ENCODE assay signal across 15 cellular contexts in the genomic region with DNA sequence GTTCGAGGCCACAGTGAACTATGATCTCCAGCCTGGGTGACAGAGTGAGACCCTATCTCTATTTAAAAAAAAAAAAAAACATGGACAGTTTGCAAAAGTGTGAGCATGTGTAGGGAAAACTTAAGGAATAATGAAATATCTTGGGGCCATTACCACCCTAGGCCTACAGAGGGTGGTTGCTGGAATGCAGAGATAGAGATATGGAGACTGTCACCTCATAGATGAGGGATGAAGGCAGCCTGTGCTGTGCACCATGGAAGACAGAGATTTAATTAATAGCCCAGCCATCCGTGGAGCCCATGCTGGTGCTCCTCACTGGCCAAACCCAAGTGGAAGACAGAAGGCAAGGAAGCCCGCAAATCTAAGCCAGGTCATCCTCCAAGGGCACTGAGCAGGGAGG. TPM values are rescaled to one million over a fixed set of nuclear protein-coding genes. Genes with fewer than 3 reads are reported as not detected.
DNase-seq lines count a peak whose midpoint lies in the region; ATAC-seq and TF ChIP-seq lines count a peak whose summit lies in the region.
"Had no signal": no experiment of that assay in that cellular context is flagged by ENCODE, and none has a peak within 500 bp of the region (broad histone marks: within the 10 kb centered on the region; RNA-seq: fewer than 3 reads in every experiment).

No MANE protein-coding gene starts in this region.

- H3K9me3 ChIP-seq in OCI-LY7 (ENCODE audit: low read length) = peaks cover 17% of the 10 kb centered on the region

- peaks cover 9% of the 10 kb centered on the region for H3K9me3 Mint-ChIP-seq in activated naive CD8-positive, alpha-beta T cell treated with anti-CD3 and anti-CD28 coated beads, Interleukin-2, amount 10 ng/mL, durations not matched to agents 7 days and 5 days
- peaks cover 6% of the 10 kb centered on the region for H3K9me3 Mint-ChIP-seq in activated naive CD8-positive, alpha-beta T cell treated with anti-CD3 and anti-CD28 coated beads for 36 hours
- H3K9me3 Mint-ChIP-seq in HFFc6 (peaks cover 12% of the 10 kb centered on the region), activated B cell treated with CpG ODN at 0.5 μM for 24 hours (peaks cover 8% of the 10 kb centered on the region)
- H3K9me3 Mint-ChIP-seq in activated naive CD4-positive, alpha-beta T cell treated with anti-CD3 and anti-CD28 coated beads, Interleukin-2, amount 50 U/mL, for 72 hours = peaks cover 5 to 6% of the 10 kb centered on the region in 2 donors

- no peak overlapping the region for H3K4me3 ChIP-seq in OCI-LY7 (ENCODE audit: low read depth, low read length, poor library complexity, severe bottlenecking)
- H3K4me3 ChIP-seq: BLaER1 treated with 17β-estradiol and CSF1 and Interleukin-3, amounts not matched to agents 10 nM and 100 nM; GM12878 had no signal

- BruUV-seq in OCI-LY7 (replicated peaks; lab: Mats Ljungman, UMichigan) = no TSS peak

- H2AFZ ChIP-seq in OCI-LY7 (ENCODE audit: low read length) = no peak overlapping the region

- TF ChIP-seq CTCF in HFFc6 (IDR thresholded peaks at IDR 0.05) (0 out of 2 replicates have a peak, but pooled peaks have one; percentile 27), activated B cell treated with CpG ODN at 0.5 μM for 24 hours (IDR thresholded peaks at IDR 0.05) (no peak), OCI-LY7 (conservative IDR thresholded peaks at IDR 0.05; ENCODE audit: low read length) (no peak)

- POLR2A ChIA-PET in activated naive CD8-positive, alpha-beta T cell treated with anti-CD3 and anti-CD28 coated beads, Interleukin-2, amount 10 ng/mL, durations not matched to agents 7 days and 5 days (lab: Charles Lee) = no interaction called here
- POLR2A ChIA-PET in activated B cell treated with CpG ODN at 0.5 μM for 24 hours (lab: Charles Lee) (interaction anchor here (0.8 kb wide), 1 partner anchor 8 kb away, joined by 3 read pairs; no protein-coding TSS in a partner anchor), OCI-LY7 (lab: Charles Lee) (interaction anchor here (0.7 to 0.8 kb wide), 2 partner anchors 214 to 400 kb away, joined by 3 to 4 read pairs; no protein-coding TSS in a partner anchor)

- CTCF ChIA-PET in activated B cell treated with CpG ODN at 0.5 μM for 24 hours (lab: Charles Lee) = interaction anchor here (0.7 to 14.3 kb wide), 5 partner anchors 8 to 123 kb away, joined by 3 to 186 read pairs (median 3); no protein-coding TSS in a partner anchor
- CTCF ChIA-PET in OCI-LY7 (lab: Charles Lee; ENCODE audit: unreplicated experiment) = no interaction called here

- no peaks in the 10 kb centered on the region for H3K9me2 ChIP-seq in OCI-LY7 (ENCODE audit: insufficient read depth, low read length)

- H3K27ac ChIP-seq in OCI-LY7 (ENCODE audit: low read depth, low read length, poor library complexity, severe bottlenecking) = no peak overlapping the region
- H3K27ac ChIP-seq: BLaER1 treated with 17β-estradiol and CSF1 and Interleukin-3, amounts not matched to agents 10 nM and 100 nM; GM23248 had no signal

- no peak for ATAC-seq in activated naive CD8-positive, alpha-beta T cell treated with anti-CD3 and anti-CD28 coated beads, Interleukin-2, amount 10 ng/mL, durations not matched to agents 7 days and 5 days (ENCODE audit: low read depth)
- no peak for ATAC-seq in activated B cell treated with CpG ODN at 0.5 μM for 24 hours (ENCODE audit: low read depth)
- ATAC-seq in activated naive CD4-positive, alpha-beta T cell treated with anti-CD3 and anti-CD28 coated beads, Interleukin-2, amount 50 U/mL, for 72 hours = no peak

- no peak overlapping the region for H3K4me2 ChIP-seq in OCI-LY7 (ENCODE audit: low read length)

- H4K20me1 ChIP-seq in OCI-LY7 (ENCODE audit: insufficient read depth, low read length) = no peaks in the 10 kb centered on the region

- peak overlapping the region; percentile 13 for H3K27ac Mint-ChIP-seq in activated naive CD8-positive, alpha-beta T cell treated with anti-CD3 and anti-CD28 coated beads, Interleukin-2, amount 10 ng/mL, durations not matched to agents 7 days and 5 days
- H3K27ac Mint-ChIP-seq in activated naive CD8-positive, alpha-beta T cell treated with anti-CD3 and anti-CD28 coated beads for 36 hours = no peak overlapping the region
- no peak overlapping the region for H3K27ac Mint-ChIP-seq in HFFc6
- peak overlapping the region; percentile 2 for H3K27ac Mint-ChIP-seq in activated B cell treated with CpG ODN at 0.5 μM for 24 hours
- peak overlapping the region in 1 of 2 donors; percentile 7 for H3K27ac Mint-ChIP-seq in activated naive CD4-positive, alpha-beta T cell treated with anti-CD3 and anti-CD28 coated beads, Interleukin-2, amount 50 U/mL, for 72 hours
- H3K27ac Mint-ChIP-seq: CD4-positive, CD25-positive, alpha-beta regulatory T cell had no signal

- peaks cover 40% of the 10 kb centered on the region for H3K36me3 ChIP-seq in OCI-LY7 (ENCODE audit: insufficient read depth, low read length)

- H3K4me1 Mint-ChIP-seq in activated naive CD8-positive, alpha-beta T cell treated with anti-CD3 and anti-CD28 coated beads, Interleukin-2, amount 10 ng/mL, durations not matched to agents 7 days and 5 days = peaks cover 18% of the 10 kb centered on the region
- H3K4me1 Mint-ChIP-seq in activated naive CD8-positive, alpha-beta T cell treated with anti-CD3 and anti-CD28 coated beads for 36 hours = peaks cover 7% of the 10 kb centered on the region
- H3K4me1 Mint-ChIP-seq in HFFc6 (ENCODE audit: low read depth) (peaks cover 18% of the 10 kb centered on the region), activated B cell treated with CpG ODN at 0.5 μM for 24 hours (peaks cover 11% of the 10 kb centered on the region)

- H3K4me3 Mint-ChIP-seq in activated naive CD8-positive, alpha-beta T cell treated with anti-CD3 and anti-CD28 coated beads, Interleukin-2, amount 10 ng/mL, durations not matched to agents 7 days and 5 days = no peak overlapping the region
- H3K4me3 Mint-ChIP-seq in activated naive CD8-positive, alpha-beta T cell treated with anti-CD3 and anti-CD28 coated beads for 36 hours = no peak overlapping the region
- no peak overlapping the region for H3K4me3 Mint-ChIP-seq in HFFc6
- no peak overlapping the region for H3K4me3 Mint-ChIP-seq in activated B cell treated with CpG ODN at 0.5 μM for 24 hours

- intact Hi-C loops in activated B cell treated with CpG ODN at 0.5 μM for 24 hours (cut with micrococcal nuclease) (loop anchor here (1.0 to 2.0 kb wide), 7 partner anchors 8 to 533 kb away; partner anchors contain the start of gene SLC1A4), OCI-LY7 (cut with micrococcal nuclease; ENCODE audit: unreplicated experiment) (loop anchor here (1.0 to 5.0 kb wide), 3 partner anchors 22 to 707 kb away; no protein-coding TSS in a partner anchor)

- peaks cover 13% of the 10 kb centered on the region for H3K36me3 Mint-ChIP-seq in activated naive CD8-positive, alpha-beta T cell treated with anti-CD3 and anti-CD28 coated beads, Interleukin-2, amount 10 ng/mL, durations not matched to agents 7 days and 5 days
- peaks cover 19% of the 10 kb centered on the region for H3K36me3 Mint-ChIP-seq in activated naive CD8-positive, alpha-beta T cell treated with anti-CD3 and anti-CD28 coated beads for 36 hours
- peaks cover 6% of the 10 kb centered on the region; the same call in 1 of the 2 replicates for H3K36me3 Mint-ChIP-seq in HFFc6 (ENCODE audit: low read depth)
- peaks cover 57% of the 10 kb centered on the region for H3K36me3 Mint-ChIP-seq in activated B cell treated with CpG ODN at 0.5 μM for 24 hours (ENCODE audit: low read depth)
- peaks cover 12 to 15% of the 10 kb centered on the region in 2 donors for H3K36me3 Mint-ChIP-seq in activated naive CD4-positive, alpha-beta T cell treated with anti-CD3 and anti-CD28 coated beads, Interleukin-2, amount 50 U/mL, for 72 hours

- no peaks in the 10 kb centered on the region for H3K79me2 ChIP-seq in OCI-LY7 (ENCODE audit: insufficient read depth, low read depth, low read length)

- H3K27me3 Mint-ChIP-seq in activated naive CD8-positive, alpha-beta T cell treated with anti-CD3 and anti-CD28 coated beads, Interleukin-2, amount 10 ng/mL, durations not matched to agents 7 days and 5 days = peaks cover 2% of the 10 kb centered on the region
- H3K27me3 Mint-ChIP-seq in activated naive CD8-positive, alpha-beta T cell treated with anti-CD3 and anti-CD28 coated beads for 36 hours = no peaks in the 10 kb centered on the region
- H3K27me3 Mint-ChIP-seq in HFFc6 (ENCODE audit: insufficient read depth) = no peaks in the 10 kb centered on the region; the same call in 1 of the 2 replicates
- H3K27me3 Mint-ChIP-seq in activated B cell treated with CpG ODN at 0.5 μM for 24 hours = no peaks in the 10 kb centered on the region
- H3K27me3 Mint-ChIP-seq: CD4-positive, CD25-positive, alpha-beta regulatory T cell had no signal

- DNase-seq in activated naive CD8-positive, alpha-beta T cell treated with anti-CD3 and anti-CD28 coated beads, Interleukin-2, amount 10 ng/mL, durations not matched to agents 7 days and 5 days = no peak
- no peak for DNase-seq in activated naive CD8-positive, alpha-beta T cell treated with anti-CD3 and anti-CD28 coated beads for 36 hours
- no peak for DNase-seq in HFFc6
- no peak for DNase-seq in activated B cell treated with CpG ODN at 0.5 μM for 24 hours
- DNase-seq in cerebellum (ENCODE audit: low spot score) = peak; percentile 43
- no peak for DNase-seq in activated naive CD4-positive, alpha-beta T cell treated with anti-CD3 and anti-CD28 coated beads, Interleukin-2, amount 50 U/mL, for 72 hours (ENCODE audit: low spot score in 2 of 2)
- DNase-seq in T-helper 2 cell = no peak
- no peak for DNase-seq in OCI-LY7 (ENCODE audit: low spot score)
- DNase-seq: 8988T; Calu3; CD4-positive, CD25-positive, alpha-beta regulatory T cell; DMS 273 treated with DMSO at 0.1 percent for 48 hours; GM23248 had no signal

- peaks cover 9% of the 10 kb centered on the region for H3K4me1 ChIP-seq in OCI-LY7 (ENCODE audit: insufficient read depth, low read length, poor library complexity, severe bottlenecking)

RNA-seq across cellular contexts. Expression of gene CEP68, which starts 16.6 kb away (rescaled TPM):
- total RNA-seq in activated naive CD8-positive, alpha-beta T cell treated with anti-CD3 and anti-CD28 coated beads, Interleukin-2, amount 10 ng/mL, durations not matched to agents 7 days and 5 days = 10 to 100 TPM; 20.9 to 22.8 TPM
- 1 to 10 TPM; 4.0 TPM for total RNA-seq in activated naive CD8-positive, alpha-beta T cell treated with anti-CD3 and anti-CD28 coated beads for 36 hours
- total RNA-seq in HFFc6 (2021; fragmentation: NEBNext Ultra II Directional; extraction: Animal tissue kit (Norgen Biotek cat#: 25700)) = 1 to 10 TPM; 5.7 to 9.7 (median 7.1) TPM
- total RNA-seq in activated B cell treated with CpG ODN at 0.5 μM for 24 hours (16.6 and 17.9 TPM in 2 replicates), cerebellum (40.0 TPM), OCI-LY7 (2022) (17.1 and 21.7 TPM in 2 replicates)
- total RNA-seq in activated naive CD4-positive, alpha-beta T cell treated with anti-CD3 and anti-CD28 coated beads, Interleukin-2, amount 50 U/mL, for 72 hours = 1 to 10 TPM; 4.1 to 4.2 TPM
- total RNA-seq in OCI-LY7 (2014; rRNA removed; shearing (Covaris generic)) = 7.3 and 8.7 TPM in 2 replicates

RNA-seq across cellular contexts. Expression of gene SLC1A4, which starts 50.4 kb away (rescaled TPM):
- total RNA-seq in activated naive CD8-positive, alpha-beta T cell treated with anti-CD3 and anti-CD28 coated beads, Interleukin-2, amount 10 ng/mL, durations not matched to agents 7 days and 5 days = 10 to 100 TPM; 26.8 to 27.0 TPM
- 10 to 100 TPM; 17.6 to 18.9 TPM for total RNA-seq in activated naive CD8-positive, alpha-beta T cell treated with anti-CD3 and anti-CD28 coated beads for 36 hours
- 10 to 100 TPM in 1 of 6 experiments, 1 to 10 TPM in 5; 7.2 to 10.3 (median 9.0) TPM for total RNA-seq in HFFc6 (2021; fragmentation: NEBNext Ultra II Directional; extraction: Animal tissue kit (Norgen Biotek cat#: 25700))
- total RNA-seq in activated B cell treated with CpG ODN at 0.5 μM for 24 hours (32.1 and 35.4 TPM in 2 replicates), cerebellum (44.3 TPM), OCI-LY7 (2022) (27.7 and 31.1 TPM in 2 replicates)
- 10 to 100 TPM in 1 of 2 donors, 1 to 10 TPM in 1; 4.1 to 16.9 TPM for total RNA-seq in activated naive CD4-positive, alpha-beta T cell treated with anti-CD3 and anti-CD28 coated beads, Interleukin-2, amount 50 U/mL, for 72 hours
- 17.2 and 20.6 TPM in 2 replicates for total RNA-seq in OCI-LY7 (2014; rRNA removed; shearing (Covaris generic))

Comparison
In these comparisons a context has a peak if more than half of its experiments do, and no peak if none do; other contexts are left out.
1. H3K27ac Mint-ChIP-seq: peak in activated naive CD8-positive, alpha-beta T cell treated with anti-CD3 and anti-CD28 coated beads, Interleukin-2, amount 10 ng/mL, durations not matched to agents 7 days and 5 days (single experiment) and activated B cell treated with CpG ODN at 0.5 μM for 24 hours (single experiment); none in activated naive CD8-positive, alpha-beta T cell treated with anti-CD3 and anti-CD28 coated beads for 36 hours (single experiment) and HFFc6 (single experiment).